In genomic region chr2:159615936-159616733, GRCh38 we compare ENCODE assay signal across 8 cellular contexts. TPM values are rescaled to one million over a fixed set of nuclear protein-coding genes. Genes with fewer than 3 reads are reported as not detected.
DNase-seq lines count a peak whose midpoint lies in the region; ATAC-seq, FAIRE-seq and TF ChIP-seq lines count a peak whose summit lies in the region.

Gene BAZ2B (minus strand): TSS chr2:159616548. CDS start chr2:159478719, 137,829 bp downstream.

- peak; percentile 85 for FAIRE-seq in astrocyte (lab: Jason Lieb, UNC)

- H3K4me1 ChIP-seq in HUES6 (ENCODE audit: control insufficient read depth, insufficient read depth, low read length) (peaks cover 24% of the 10 kb centered on the region), Peyer's patch (peaks cover 0 to 15% (median 0%) of the 10 kb centered on the region in 4 donors), astrocyte (ENCODE audit: insufficient read depth, low read length) (peaks cover 8% of the 10 kb centered on the region), osteoblast (ENCODE audit: insufficient read depth, low read length) (peaks cover 16% of the 10 kb centered on the region)

- H3K9me3 ChIP-seq in HUES6 (ENCODE audit: control insufficient read depth, insufficient read depth, low read depth, low read length) (no peaks in the 10 kb centered on the region), Peyer's patch (no peaks in the 10 kb centered on the region), astrocyte (ENCODE audit: insufficient read depth, low read depth, low read length) (no peaks in the 10 kb centered on the region), osteoblast (ENCODE audit: low read depth, low read length) (no peaks in the 10 kb centered on the region)

- H3K27me3 ChIP-seq in HUES6 (ENCODE audit: control insufficient read depth, insufficient read depth, low read length) (no peaks in the 10 kb centered on the region), Peyer's patch (no peaks in the 10 kb centered on the region), astrocyte (ENCODE audit: insufficient read depth, low read length) (no peaks in the 10 kb centered on the region), osteoblast (ENCODE audit: insufficient read depth, low read length) (no peaks in the 10 kb centered on the region)

- H3K27ac Mint-ChIP-seq in astrocyte (ENCODE audit: unreplicated experiment), result peak within 1 kb of the TSS; percentile 99

- peak; percentile 59 for ATAC-seq in GM21526 (IDR thresholded peaks at IDR 0.05; ENCODE audit: low FRiP score, unreplicated experiment)
- ATAC-seq in left cardiac atrium, result peak; percentile 65 to 77

- no peaks in the 10 kb centered on the region for H3K27me3 Mint-ChIP-seq in astrocyte (ENCODE audit: low read depth, unreplicated experiment)

- H3K4me3 ChIP-seq in HUES6 (ENCODE audit: low read depth, low read length), result peak within 1 kb of the TSS; percentile 87
- H3K4me3 ChIP-seq in Peyer's patch, result peak within 1 kb of the TSS; percentile 52 to 86 (median 66)
- H3K4me3 ChIP-seq in astrocyte (ENCODE audit: insufficient read depth, low read depth, low read length), result peak within 1 kb of the TSS; percentile 88
- H3K4me3 ChIP-seq in osteoblast (ENCODE audit: insufficient read depth, low read length), result peak within 1 kb of the TSS; percentile 87

- H3K79me2 ChIP-seq in astrocyte (ENCODE audit: insufficient read depth, low read length) (peaks cover 57% of the 10 kb centered on the region), osteoblast (ENCODE audit: insufficient read depth, low read length) (peaks cover 31% of the 10 kb centered on the region)

- peak within 1 kb of the TSS; percentile 92 for H3K4me2 ChIP-seq in astrocyte (ENCODE audit: low read length)
- H3K4me2 ChIP-seq in osteoblast (ENCODE audit: insufficient read depth, low read length), result peak within 1 kb of the TSS; percentile 85

- no peaks in the 10 kb centered on the region for H3K9me3 Mint-ChIP-seq in astrocyte (ENCODE audit: unreplicated experiment)

- H3K4me3 Mint-ChIP-seq in astrocyte (ENCODE audit: unreplicated experiment), result peak within 1 kb of the TSS; percentile 100

- H3K4me1 Mint-ChIP-seq in astrocyte (ENCODE audit: low read depth, unreplicated experiment), result peaks cover 12% of the 10 kb centered on the region

- H4K20me1 ChIP-seq in astrocyte (ENCODE audit: insufficient read depth, low read length) (no peaks in the 10 kb centered on the region), osteoblast (ENCODE audit: insufficient read depth, low read length) (no peaks in the 10 kb centered on the region)

- no peaks in the 10 kb centered on the region for H3K36me3 Mint-ChIP-seq in astrocyte (ENCODE audit: low read depth, unreplicated experiment)

- TF ChIP-seq CTCF in Peyer's patch (IDR thresholded peaks at IDR 0.05) (no peak), astrocyte (IDR thresholded peaks at IDR 0.05; ENCODE audit: insufficient read depth, low read depth, low read length) (no peak), osteoblast (IDR thresholded peaks at IDR 0.05; ENCODE audit: extremely low read depth, low read depth, low read length) (no peak)

- DNase-seq in EH (ENCODE audit: low read depth), result peak; percentile 85
- peak in 2 of 3 donors; percentile 43 to 71 for DNase-seq in Peyer's patch
- peak; percentile 89 for DNase-seq in astrocyte (ENCODE audit: low read depth)
- DNase-seq in left cardiac atrium, result peak; percentile 61
- DNase-seq in osteoblast (ENCODE audit: insufficient read length, low spot score, missing footprints), result peak; percentile 83
- no peak for DNase-seq in NCI-H187 treated with DMSO at 0.1 percent for 48 hours (lab: John Stamatoyannopoulos, UW)

- peak within 1 kb of the TSS; percentile 91 for H3K27ac ChIP-seq in HUES6 (ENCODE audit: low read depth, low read length)
- peak within 1 kb of the TSS; percentile 75 to 99 (median 90) for H3K27ac ChIP-seq in Peyer's patch
- H3K27ac ChIP-seq in astrocyte (ENCODE audit: low read depth, low read length), result peak within 1 kb of the TSS; percentile 98
- peak within 1 kb of the TSS; percentile 99 for H3K27ac ChIP-seq in osteoblast (ENCODE audit: low read depth, low read length)

- H3K36me3 ChIP-seq in HUES6 (ENCODE audit: control insufficient read depth, insufficient read depth, low read length) (no peaks in the 10 kb centered on the region), Peyer's patch (no peaks in the 10 kb centered on the region), astrocyte (ENCODE audit: insufficient read depth, low read length) (no peaks in the 10 kb centered on the region), osteoblast (ENCODE audit: insufficient read depth, low read length) (no peaks in the 10 kb centered on the region)

- H3K9ac ChIP-seq in HUES6 (ENCODE audit: low read length) (peak within 1 kb of the TSS; percentile 93), astrocyte (ENCODE audit: low read length) (peak within 1 kb of the TSS; percentile 94)

- intact Hi-C loops in left cardiac atrium (cut with DNase I), result loop anchor here (2.0 to 10.0 kb wide), 2 partner anchors 97 to 99 kb away; partner anchors contain the start of gene MARCHF7 (in 2 of the 2)

- H2AFZ ChIP-seq in astrocyte (ENCODE audit: low read depth, low read length) (peak within 1 kb of the TSS; percentile 37), osteoblast (ENCODE audit: low read length) (peak within 1 kb of the TSS; percentile 85)

- peak; percentile 53 to 61 for TF ChIP-seq POLR2A in Peyer's patch (IDR thresholded peaks at IDR 0.05)

RNA-seq across cellular contexts. Expression of gene BAZ2B, which starts in this region (rescaled TPM):
- total RNA-seq in Peyer's patch (100 to 1,000 TPM; 104 to 301 (median 157) TPM), astrocyte (60.9 and 69.8 TPM in 2 replicates), left cardiac atrium (10 to 100 TPM; 33.2 to 41.8 TPM), osteoblast (59.4 and 62.8 TPM in 2 replicates)
